In genomic region chr7:128221929-128222403, GRCh38 we compare ENCODE assay signal across 10 cellular contexts. TPM values are rescaled to one million over a fixed set of nuclear protein-coding genes. Genes with fewer than 3 reads are reported as not detected.
A peak's percentile ranks its signal among the peaks of the same experiment; 100 is the strongest.
DNase-seq lines count a peak whose midpoint lies in the region; ATAC-seq, FAIRE-seq and TF ChIP-seq lines count a peak whose summit lies in the region.
"Had no signal": no experiment of that assay in that cellular context is flagged by ENCODE, and none has a peak within 500 bp of the region (broad histone marks: within the 10 kb centered on the region; RNA-seq: fewer than 3 reads in every experiment).

No MANE protein-coding gene starts in this region.

- H4K20me1 ChIP-seq in astrocyte (ENCODE audit: insufficient read depth, low read length) (no peaks in the 10 kb centered on the region), osteoblast (ENCODE audit: insufficient read depth, low read length) (no peaks in the 10 kb centered on the region)

- peaks cover 4% of the 10 kb centered on the region for H3K9me3 Mint-ChIP-seq in astrocyte (ENCODE audit: unreplicated experiment)
- no peaks in the 10 kb centered on the region for H3K9me3 Mint-ChIP-seq in T-helper 2 cell treated with Interferon-gamma antibody and Interleukin-4, amounts not matched to agents 5 μg/mL and 100 μg/mL, for 36 hours
- peaks cover 8% of the 10 kb centered on the region for H3K9me3 Mint-ChIP-seq in Caco-2 (ENCODE audit: unreplicated experiment)
- H3K9me3 Mint-ChIP-seq: activated T-helper 17 cell treated with anti-CD3 and anti-CD28 coated beads, Interleukin-2, amount 50 U/mL, for 72 hours had no signal

- no TSS peak for BruUV-seq in Caco-2 (replicated peaks; lab: Mats Ljungman, UMichigan)

- H3K4me1 Mint-ChIP-seq in astrocyte (ENCODE audit: low read depth, unreplicated experiment): peaks cover 5% of the 10 kb centered on the region
- no peaks in the 10 kb centered on the region for H3K4me1 Mint-ChIP-seq in T-helper 2 cell treated with Interferon-gamma antibody and Interleukin-4, amounts not matched to agents 5 μg/mL and 100 μg/mL, for 36 hours (ENCODE audit: low read depth)
- no peaks in the 10 kb centered on the region for H3K4me1 Mint-ChIP-seq in Caco-2 (ENCODE audit: low read depth, unreplicated experiment)
- H3K4me1 Mint-ChIP-seq: activated T-helper 17 cell treated with anti-CD3 and anti-CD28 coated beads, Interleukin-2, amount 50 U/mL, for 72 hours had no signal

- H3K36me3 ChIP-seq in astrocyte (ENCODE audit: insufficient read depth, low read length): no peaks in the 10 kb centered on the region
- H3K36me3 ChIP-seq in osteoblast (ENCODE audit: insufficient read depth, low read length): no peaks in the 10 kb centered on the region
- no peaks in the 10 kb centered on the region for H3K36me3 ChIP-seq in Caco-2 (ENCODE audit: control insufficient read depth, insufficient read depth, low read length)

- no peaks in the 10 kb centered on the region for H3K9me3 ChIP-seq in astrocyte (ENCODE audit: insufficient read depth, low read depth, low read length)
- H3K9me3 ChIP-seq in osteoblast (ENCODE audit: low read depth, low read length): no peaks in the 10 kb centered on the region
- H3K9me3 ChIP-seq in Caco-2: no peaks in the 10 kb centered on the region

- TF ChIP-seq EP300 in Ishikawa (IDR thresholded peaks at IDR 0.05; ENCODE audit: borderline replicate concordance): no peak

- intact Hi-C loops in Caco-2 (cut with micrococcal nuclease; ENCODE audit: unreplicated experiment): no loop called here

- H3K79me2 ChIP-seq in astrocyte (ENCODE audit: insufficient read depth, low read length) (no peaks in the 10 kb centered on the region), osteoblast (ENCODE audit: insufficient read depth, low read length) (no peaks in the 10 kb centered on the region)

- H2AFZ ChIP-seq in astrocyte (ENCODE audit: low read depth, low read length) (no peak overlapping the region), osteoblast (ENCODE audit: low read length) (no peak overlapping the region)

- H3K4me2 ChIP-seq in astrocyte (ENCODE audit: low read length) (no peak overlapping the region), osteoblast (ENCODE audit: insufficient read depth, low read length) (no peak overlapping the region)

- H3K9ac ChIP-seq in astrocyte (ENCODE audit: low read length): no peak overlapping the region

- no peak for ATAC-seq in HG02884 (IDR thresholded peaks at IDR 0.05; ENCODE audit: unreplicated experiment)
- ATAC-seq: activated T-helper 17 cell treated with anti-CD3 and anti-CD28 coated beads, Interleukin-2, amount 50 U/mL, for 72 hours had no signal

- POLR2A ChIA-PET in Caco-2 (lab: Charles Lee): no interaction called here

- peaks cover 54% of the 10 kb centered on the region for H3K27me3 Mint-ChIP-seq in astrocyte (ENCODE audit: low read depth, unreplicated experiment)
- peaks cover 28% of the 10 kb centered on the region for H3K27me3 Mint-ChIP-seq in T-helper 2 cell treated with Interferon-gamma antibody and Interleukin-4, amounts not matched to agents 5 μg/mL and 100 μg/mL, for 36 hours (ENCODE audit: low read depth)
- H3K27me3 Mint-ChIP-seq in Caco-2 (ENCODE audit: insufficient read depth, unreplicated experiment): peaks cover 32% of the 10 kb centered on the region

- CTCF ChIA-PET in Caco-2 (lab: Charles Lee): no interaction called here

- no peak overlapping the region for H3K4me3 Mint-ChIP-seq in astrocyte (ENCODE audit: unreplicated experiment)
- no peak overlapping the region for H3K4me3 Mint-ChIP-seq in T-helper 2 cell treated with Interferon-gamma antibody and Interleukin-4, amounts not matched to agents 5 μg/mL and 100 μg/mL, for 36 hours
- no peak overlapping the region for H3K4me3 Mint-ChIP-seq in Caco-2 (ENCODE audit: unreplicated experiment)
- H3K4me3 Mint-ChIP-seq: activated T-helper 17 cell treated with anti-CD3 and anti-CD28 coated beads, Interleukin-2, amount 50 U/mL, for 72 hours had no signal

- H3K4me3 ChIP-seq in astrocyte (ENCODE audit: insufficient read depth, low read depth, low read length): no peak overlapping the region
- H3K4me3 ChIP-seq in osteoblast (ENCODE audit: insufficient read depth, low read length): no peak overlapping the region
- H3K4me3 ChIP-seq in Caco-2 (ENCODE audit: low read depth, low read length): no peak overlapping the region

- TF ChIP-seq RAD21 in Ishikawa (IDR thresholded peaks at IDR 0.05; ENCODE audit: low read depth): no peak

- FAIRE-seq in astrocyte (lab: Jason Lieb, UNC): no peak

- H3K4me1 ChIP-seq in astrocyte (ENCODE audit: insufficient read depth, low read length) (peaks cover 7% of the 10 kb centered on the region), osteoblast (ENCODE audit: insufficient read depth, low read length) (peaks cover 33% of the 10 kb centered on the region), Caco-2 (no peaks in the 10 kb centered on the region)

- peaks cover 25% of the 10 kb centered on the region for H3K27me3 ChIP-seq in astrocyte (ENCODE audit: insufficient read depth, low read length)
- H3K27me3 ChIP-seq in osteoblast (ENCODE audit: insufficient read depth, low read length): no peaks in the 10 kb centered on the region
- H3K27me3 ChIP-seq in Caco-2 (replicated peaks; ENCODE audit: control insufficient read depth, insufficient read depth, low read length): no peaks in the 10 kb centered on the region; the same call in none of the 2 replicates

- DNase-seq in GM03348 (ENCODE audit: low spot score) (peak; percentile 83), astrocyte (ENCODE audit: low read depth) (peak; percentile 74), osteoblast (ENCODE audit: insufficient read length, low spot score, missing footprints) (peak; percentile 77), Caco-2 (no peak)
- DNase-seq in T-helper 2 cell treated with Interferon-gamma antibody and Interleukin-4, amounts not matched to agents 5 μg/mL and 100 μg/mL, for 36 hours (ENCODE audit: low spot score): no peak
- DNase-seq: NCI-H187 had no signal

- TF ChIP-seq CTCF in astrocyte (IDR thresholded peaks at IDR 0.05; ENCODE audit: insufficient read depth, low read depth, low read length) (no peak), osteoblast (IDR thresholded peaks at IDR 0.05; ENCODE audit: extremely low read depth, low read depth, low read length) (no peak), Caco-2 (IDR thresholded peaks at IDR 0.05; ENCODE audit: insufficient read depth in 1 of 2, low read depth in 1 of 2, low read length in 1 of 2, severe bottlenecking in 1 of 2, unreplicated experiment in 1 of 2) (no peak)

- H3K27ac Mint-ChIP-seq in astrocyte (ENCODE audit: unreplicated experiment): no peak overlapping the region
- no peak overlapping the region for H3K27ac Mint-ChIP-seq in T-helper 2 cell treated with Interferon-gamma antibody and Interleukin-4, amounts not matched to agents 5 μg/mL and 100 μg/mL, for 36 hours
- H3K27ac Mint-ChIP-seq in Caco-2 (ENCODE audit: unreplicated experiment): no peak overlapping the region
- H3K27ac Mint-ChIP-seq: activated T-helper 17 cell treated with anti-CD3 and anti-CD28 coated beads, Interleukin-2, amount 50 U/mL, for 72 hours had no signal

- H3K27ac ChIP-seq in astrocyte (ENCODE audit: low read depth, low read length) (no peak overlapping the region), osteoblast (ENCODE audit: low read depth, low read length) (no peak overlapping the region)

- H3K36me3 Mint-ChIP-seq in astrocyte (ENCODE audit: low read depth, unreplicated experiment) (no peaks in the 10 kb centered on the region), Caco-2 (ENCODE audit: insufficient read depth, unreplicated experiment) (no peaks in the 10 kb centered on the region)
- no peaks in the 10 kb centered on the region for H3K36me3 Mint-ChIP-seq in T-helper 2 cell treated with Interferon-gamma antibody and Interleukin-4, amounts not matched to agents 5 μg/mL and 100 μg/mL, for 36 hours (ENCODE audit: low read depth)

TF ChIP-seq in Ishikawa, 13 proteins besides CTCF, POLR2A, EP300 and RAD21:
- TF ChIP-seq MAX (IDR thresholded peaks at IDR 0.05) (no peak; the same call in 1 of the 2 replicates), TEAD4 (IDR thresholded peaks at IDR 0.05) (no peak), NFIC (IDR thresholded peaks at IDR 0.05) (peak; percentile 71), TCF12 (IDR thresholded peaks at IDR 0.05; ENCODE audit: low read depth) (no peak)

RNA-seq across cellular contexts. Expression of gene LEP, which starts 19.1 kb away (rescaled TPM):
- total RNA-seq in astrocyte (not detected in 2 replicates), osteoblast (under 0.01 and 0.36 TPM in 2 replicates), Caco-2 (2022) (not detected in 2 replicates)
- total RNA-seq: activated T-helper 17 cell treated with anti-CD3 and anti-CD28 coated beads, Interleukin-2, amount 50 U/mL, for 72 hours; osteocyte had no signal

Comparison
In these comparisons a context has a peak if more than half of its experiments do, and no peak if none do; other contexts are left out.
1. DNase-seq: peak in GM03348 (single experiment), astrocyte (single experiment) and osteoblast (single experiment); none in T-helper 2 cell treated with Interferon-gamma antibody and Interleukin-4, amounts not matched to agents 5 μg/mL and 100 μg/mL, for 36 hours (single experiment) and Caco-2 (0 of 2).